In the genomic region with DNA sequence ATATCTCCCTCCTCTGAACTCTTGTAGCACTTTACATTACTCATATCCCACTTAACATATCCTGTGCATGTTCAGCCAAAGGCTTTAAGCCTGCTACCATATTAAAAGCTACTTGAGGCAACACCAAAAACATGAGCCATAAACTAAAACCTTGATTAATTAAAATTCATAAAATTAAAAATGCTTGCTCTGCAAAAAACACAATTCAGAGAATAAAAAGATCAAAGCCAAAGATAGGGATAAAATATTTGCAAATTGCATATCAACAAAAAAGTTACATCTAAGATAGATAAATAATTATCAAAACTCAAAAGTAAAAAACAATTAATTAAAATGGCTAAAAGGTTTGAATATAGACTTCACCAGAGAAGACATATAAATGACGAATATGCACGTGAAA, we compare ENCODE assay signal across 22 cellular contexts.
"Had no signal": no experiment of that assay in that cellular context is flagged by ENCODE, and none has a peak within 500 bp of the region (broad histone marks: within the 10 kb centered on the region; RNA-seq: fewer than 3 reads in every experiment).

No MANE protein-coding gene starts in this region.

- DNase-seq: cortex of kidney; dorsolateral prefrontal cortex; effector CD8-positive, alpha-beta T cell; glutamatergic neuron; left ventricle myocardium inferior; lower lobe of right lung; midbrain; nucleus accumbens; ovary; stimulated activated CD4-positive, alpha-beta T cell treated with anti-CD3 and anti-CD28 coated beads, Interleukin-4, amount 100 ng/mL, for 1 hour; stimulated activated CD8-positive, alpha-beta memory T cell treated with anti-CD3 and anti-CD28 coated beads, Interleukin-4, amount 100 ng/mL, for 48 hours; stimulated activated naive CD8-positive, alpha-beta T cell treated with anti-CD3 and anti-CD28 coated beads, Interleukin-15, Interleukin-2, amounts not matched to agents 100 U/mL and 50 U/mL, for 24 hours; tibial artery; upper lobe of left lung; uterus had no signal

- H3K27ac ChIP-seq: dorsolateral prefrontal cortex, gastroesophageal sphincter, left ventricle myocardium inferior, lower lobe of right lung, neural progenitor cell, ovary, right atrium auricular region, tibial artery, upper lobe of left lung, uterus had no signal

- H2AFZ ChIP-seq: neural progenitor cell had no signal

- H3K4me3 ChIP-seq: dorsolateral prefrontal cortex, gastroesophageal sphincter, left ventricle myocardium inferior, lower lobe of right lung, neural progenitor cell, ovary, right atrium auricular region, smooth muscle cell, tibial artery, upper lobe of left lung, uterus had no signal

- H3K27me3 ChIP-seq: dorsolateral prefrontal cortex, gastroesophageal sphincter, neural progenitor cell, ovary, right atrium auricular region, tibial artery, upper lobe of left lung, uterus had no signal

- FAIRE-seq: keratinocyte had no signal

- H3K4me2 ChIP-seq: neural progenitor cell, smooth muscle cell had no signal

- H3K4me1 ChIP-seq: gastroesophageal sphincter, left ventricle myocardium inferior, lower lobe of right lung, right atrium auricular region, upper lobe of left lung, uterus had no signal

- ATAC-seq: gastroesophageal sphincter; lower lobe of right lung; natural killer cell treated with Interleukin-12 subunit alpha and Interleukin-12 subunit beta and Interleukin-15 and Interleukin-18, amount 100 ng/mL, for 72 hours; stimulated activated effector memory CD8-positive, alpha-beta T cell treated with anti-CD3 and anti-CD28 coated beads, Interleukin-12 subunit alpha, Interleukin-12 subunit beta, amount 100 ng/mL, for 72 hours; stimulated activated naive CD8-positive, alpha-beta T cell treated with anti-CD3 and anti-CD28 coated beads, Interleukin-15, Interleukin-2, amounts not matched to agents 100 U/mL and 50 U/mL, for 24 hours had no signal

- H3K9ac ChIP-seq: neural progenitor cell had no signal

- H3K36me3 ChIP-seq: gastroesophageal sphincter, left ventricle myocardium inferior, lower lobe of right lung, neural progenitor cell, ovary, right atrium auricular region, tibial artery, upper lobe of left lung, uterus had no signal

- H3K9me3 ChIP-seq: gastroesophageal sphincter, left ventricle myocardium inferior, lower lobe of right lung, ovary, right atrium auricular region, upper lobe of left lung, uterus had no signal
